In genomic region chr12:53967451-53968059, GRCh38 we compare ENCODE assay signal across 24 cellular contexts. TPM values are rescaled to one million over a fixed set of nuclear protein-coding genes. Genes with fewer than 3 reads are reported as not detected.
DNase-seq lines count a peak whose midpoint lies in the region; ATAC-seq, FAIRE-seq and TF ChIP-seq lines count a peak whose summit lies in the region.
"Had no signal": no experiment of that assay in that cellular context is flagged by ENCODE, and none has a peak within 500 bp of the region (broad histone marks: within the 10 kb centered on the region; RNA-seq: fewer than 3 reads in every experiment).

No MANE protein-coding gene starts in this region.

- H3K36me3 ChIP-seq in BJ (ENCODE audit: control insufficient read depth, insufficient read depth, low read length): no peaks in the 10 kb centered on the region
- H3K36me3 ChIP-seq: cardiac muscle cell, gastroesophageal sphincter had no signal

- peaks cover 4% of the 10 kb centered on the region for H3K4me1 ChIP-seq in foreskin keratinocyte

- H3K27ac Mint-ChIP-seq in IgD-negative memory B cell: peak overlapping the region; percentile 39 to 87 (median 40)
- no peak overlapping the region for H3K27ac Mint-ChIP-seq in activated naive CD8-positive, alpha-beta T cell treated with anti-CD3 and anti-CD28 coated beads for 36 hours
- H3K27ac Mint-ChIP-seq: activated CD4-positive, alpha-beta T cell treated with anti-CD3 and anti-CD28 coated beads for 36 hours; stimulated activated effector memory CD8-positive, alpha-beta T cell treated with anti-CD3 and anti-CD28 coated beads, Interleukin-12 subunit alpha, Interleukin-12 subunit beta, amount 100 ng/mL, for 72 hours had no signal

- H3K4me3 Mint-ChIP-seq in IgD-negative memory B cell: peak overlapping the region in 2 of 4 donors; percentile 54 to 72
- H3K4me3 Mint-ChIP-seq in activated naive CD8-positive, alpha-beta T cell treated with anti-CD3 and anti-CD28 coated beads for 36 hours: no peak overlapping the region
- H3K4me3 Mint-ChIP-seq: activated CD4-positive, alpha-beta T cell treated with anti-CD3 and anti-CD28 coated beads for 36 hours had no signal

- DNase-seq in BJ (ENCODE audit: low read depth) (no peak), foreskin keratinocyte (no peak), sciatic nerve (ENCODE audit: low spot score) (no peak), GM12892 (ENCODE audit: insufficient read length) (no peak)
- DNase-seq in activated naive CD8-positive, alpha-beta T cell treated with anti-CD3 and anti-CD28 coated beads for 36 hours: no peak
- DNase-seq: activated CD4-positive, alpha-beta T cell treated with anti-CD3 and anti-CD28 coated beads for 36 hours; activated effector memory CD4-positive, alpha-beta T cell treated with Interleukin-2 at 50 U/mL for 16 hours; COR-L47; dermis blood vessel endothelial cell; GM23248; mucosa of descending colon; NCI-H1930; NCI-H345; nucleus accumbens; SW 1271; testis had no signal

- H3K27me3 Mint-ChIP-seq in IgD-negative memory B cell: peaks cover 95% of the 10 kb centered on the region
- peaks cover 100% of the 10 kb centered on the region for H3K27me3 Mint-ChIP-seq in activated naive CD8-positive, alpha-beta T cell treated with anti-CD3 and anti-CD28 coated beads for 36 hours

- peak overlapping the region; percentile 63 for H3K27ac ChIP-seq in foreskin keratinocyte
- H3K27ac ChIP-seq: cardiac muscle cell, gastroesophageal sphincter, GM23248, testis had no signal

- H3K9me3 Mint-ChIP-seq in IgD-negative memory B cell: peaks cover 0 to 9% (median 0%) of the 10 kb centered on the region in 3 donors
- no peaks in the 10 kb centered on the region for H3K9me3 Mint-ChIP-seq in activated naive CD8-positive, alpha-beta T cell treated with anti-CD3 and anti-CD28 coated beads for 36 hours
- H3K9me3 Mint-ChIP-seq: stimulated activated effector memory CD8-positive, alpha-beta T cell treated with anti-CD3 and anti-CD28 coated beads, Interleukin-12 subunit alpha, Interleukin-12 subunit beta, amount 100 ng/mL, for 72 hours had no signal

- no peak for FAIRE-seq in GM12892 (lab: Jason Lieb, UNC)
- FAIRE-seq: RCC 7860, TTC549 had no signal

- peaks cover 2% of the 10 kb centered on the region for H3K36me3 Mint-ChIP-seq in IgD-negative memory B cell
- peaks cover 5% of the 10 kb centered on the region for H3K36me3 Mint-ChIP-seq in activated naive CD8-positive, alpha-beta T cell treated with anti-CD3 and anti-CD28 coated beads for 36 hours

- H3K4me1 Mint-ChIP-seq in IgD-negative memory B cell: peaks cover 10 to 29% (median 12%) of the 10 kb centered on the region in 3 donors
- peaks cover 22% of the 10 kb centered on the region for H3K4me1 Mint-ChIP-seq in activated naive CD8-positive, alpha-beta T cell treated with anti-CD3 and anti-CD28 coated beads for 36 hours

- CTCF ChIA-PET in BJ (lab: Yijun Ruan, JAX): interaction anchor here (1.3 to 1.7 kb wide), 4 partner anchors 18 to 222 kb away, joined by 3 to 6 read pairs (median 4); partner anchors contain the start of genes HOXC10 and HOXC13

- H3K27me3 ChIP-seq in BJ (ENCODE audit: control insufficient read depth, insufficient read depth, low read length) (no peaks in the 10 kb centered on the region), foreskin keratinocyte (no peaks in the 10 kb centered on the region)
- H3K27me3 ChIP-seq: testis had no signal

- intact Hi-C loops in sciatic nerve (cut with DNase I): loop anchor here (1.0 kb wide), 1 partner anchor 33 kb away; no protein-coding TSS in a partner anchor

- H3K4me3 ChIP-seq in BJ (ENCODE audit: low read depth, low read length): peak overlapping the region; percentile 78
- H3K4me3 ChIP-seq: cardiac muscle cell, gastroesophageal sphincter, GM23248, mucosa of descending colon had no signal

- no peak for TF ChIP-seq POLR2A in GM12892 (IDR thresholded peaks at IDR 0.05; ENCODE audit: low read depth, low read length)

- POLR2A ChIA-PET in BJ (lab: Charles Lee): no interaction called here

- ATAC-seq in foreskin keratinocyte (no peak), sciatic nerve (peak; percentile 22), GM21737 (IDR thresholded peaks at IDR 0.05; ENCODE audit: unreplicated experiment) (no peak)
- ATAC-seq: activated CD4-positive, alpha-beta T cell treated with anti-CD3 and anti-CD28 coated beads for 36 hours; gastroesophageal sphincter; left lobe of liver; mucosa of descending colon; stimulated activated effector memory CD8-positive, alpha-beta T cell treated with anti-CD3 and anti-CD28 coated beads, Interleukin-12 subunit alpha, Interleukin-12 subunit beta, amount 100 ng/mL, for 72 hours had no signal

- TF ChIP-seq CTCF in BJ (IDR thresholded peaks at IDR 0.05; ENCODE audit: insufficient read depth, low read depth, low read length): 0 out of 2 replicates have a peak, but pooled peaks have one; percentile 9
- no peak for TF ChIP-seq CTCF in foreskin keratinocyte (conservative IDR thresholded peaks at IDR 0.05)

RNA-seq across cellular contexts. Expression of gene HOXC11, which starts 5.4 kb away (rescaled TPM):
- 3.2 and 4.9 TPM in 2 replicates for polyA plus RNA-seq in BJ (2011; rRNA removed)
- polyA minus RNA-seq in BJ (2011; rRNA and poly(A)+ RNA removed): 2.7 and 2.9 TPM in 2 replicates
- not detected for polyA plus RNA-seq in IgD-negative memory B cell
- total RNA-seq in foreskin keratinocyte: 4.9 and 6.3 TPM in 2 replicates
- polyA plus RNA-seq in foreskin keratinocyte: 5.5 and 6.4 TPM in 2 replicates
- 1.2 TPM for total RNA-seq in sciatic nerve
- polyA plus RNA-seq in GM12892 (2012; ENCODE audit: missing spikeins): 0.13 TPM
- not detected for total RNA-seq in activated naive CD8-positive, alpha-beta T cell treated with anti-CD3 and anti-CD28 coated beads for 36 hours
- total RNA-seq: activated CD4-positive, alpha-beta T cell treated with anti-CD3 and anti-CD28 coated beads for 36 hours; cardiac muscle cell; dermis blood vessel endothelial cell; gastroesophageal sphincter; GM23248; left lobe of liver; mucosa of descending colon had no signal
- polyA plus RNA-seq: cardiac muscle cell, GM23248 had no signal

RNA-seq across cellular contexts. Expression of gene HOTAIR, which starts 7.2 kb away (rescaled TPM):
- 11.4 and 18.9 TPM in 2 replicates for polyA plus RNA-seq in BJ (2011; rRNA removed)
- polyA minus RNA-seq in BJ (2011; rRNA and poly(A)+ RNA removed): 1.2 and 1.5 TPM in 2 replicates
- not detected for polyA plus RNA-seq in IgD-negative memory B cell
- 6.9 and 11.3 TPM in 2 replicates for total RNA-seq in foreskin keratinocyte
- 4.8 and 7.8 TPM in 2 replicates for polyA plus RNA-seq in foreskin keratinocyte
- total RNA-seq in sciatic nerve: 4.0 TPM
- not detected for polyA plus RNA-seq in GM12892 (2012; ENCODE audit: missing spikeins)
- not detected for total RNA-seq in activated naive CD8-positive, alpha-beta T cell treated with anti-CD3 and anti-CD28 coated beads for 36 hours
- total RNA-seq: activated CD4-positive, alpha-beta T cell treated with anti-CD3 and anti-CD28 coated beads for 36 hours; cardiac muscle cell; dermis blood vessel endothelial cell; GM23248; left lobe of liver; mucosa of descending colon had no signal
- polyA plus RNA-seq: cardiac muscle cell, GM23248 had no signal

RNA-seq across cellular contexts. Expression of gene HOXC12, which starts 12.9 kb away (rescaled TPM):
- polyA plus RNA-seq in BJ (2011; rRNA removed) (0.05 and 0.06 TPM in 2 replicates), IgD-negative memory B cell (not detected), foreskin keratinocyte (2.4 and 4.8 TPM in 2 replicates)
- polyA minus RNA-seq in BJ (2011; rRNA and poly(A)+ RNA removed): 0.09 and 0.10 TPM in 2 replicates
- total RNA-seq in foreskin keratinocyte (2.3 and 4.4 TPM in 2 replicates), sciatic nerve (0.22 TPM)
- not detected for polyA plus RNA-seq in GM12892 (2012; ENCODE audit: missing spikeins)
- total RNA-seq in activated naive CD8-positive, alpha-beta T cell treated with anti-CD3 and anti-CD28 coated beads for 36 hours: not detected
- total RNA-seq: activated CD4-positive, alpha-beta T cell treated with anti-CD3 and anti-CD28 coated beads for 36 hours; cardiac muscle cell; dermis blood vessel endothelial cell; gastroesophageal sphincter; GM23248; left lobe of liver; mucosa of descending colon had no signal
- polyA plus RNA-seq: cardiac muscle cell, GM23248 had no signal

RNA-seq across cellular contexts. Expression of gene HOXC10, which starts 17.4 kb away (rescaled TPM):
- 13.9 and 14.9 TPM in 2 replicates for polyA plus RNA-seq in BJ (2011; rRNA removed)
- polyA minus RNA-seq in BJ (2011; rRNA and poly(A)+ RNA removed): 5.2 and 10.6 TPM in 2 replicates
- polyA plus RNA-seq in IgD-negative memory B cell: not detected
- 19.6 and 23.0 TPM in 2 replicates for total RNA-seq in foreskin keratinocyte
- polyA plus RNA-seq in foreskin keratinocyte: 31.8 and 32.0 TPM in 2 replicates
- 17.2 TPM for total RNA-seq in sciatic nerve
- polyA plus RNA-seq in GM12892 (2012; ENCODE audit: missing spikeins): not detected
- total RNA-seq in activated naive CD8-positive, alpha-beta T cell treated with anti-CD3 and anti-CD28 coated beads for 36 hours: not detected
- total RNA-seq: activated CD4-positive, alpha-beta T cell treated with anti-CD3 and anti-CD28 coated beads for 36 hours; cardiac muscle cell; gastroesophageal sphincter; GM23248; mucosa of descending colon had no signal
- polyA plus RNA-seq: cardiac muscle cell, GM23248 had no signal

RNA-seq across cellular contexts. Expression of gene HOXC13, which starts 28.9 kb away (rescaled TPM):
- polyA plus RNA-seq in BJ (2011; rRNA removed): 1.0 and 1.1 TPM in 2 replicates
- 0.62 and 0.77 TPM in 2 replicates for polyA minus RNA-seq in BJ (2011; rRNA and poly(A)+ RNA removed)
- not detected for polyA plus RNA-seq in IgD-negative memory B cell
- 4.9 and 5.0 TPM in 2 replicates for total RNA-seq in foreskin keratinocyte
- polyA plus RNA-seq in foreskin keratinocyte: 5.7 and 7.1 TPM in 2 replicates
- total RNA-seq in sciatic nerve: 0.22 TPM
- polyA plus RNA-seq in GM12892 (2012; ENCODE audit: missing spikeins): not detected
- not detected for total RNA-seq in activated naive CD8-positive, alpha-beta T cell treated with anti-CD3 and anti-CD28 coated beads for 36 hours
- total RNA-seq: activated CD4-positive, alpha-beta T cell treated with anti-CD3 and anti-CD28 coated beads for 36 hours; cardiac muscle cell; dermis blood vessel endothelial cell; gastroesophageal sphincter; GM23248; left lobe of liver; mucosa of descending colon had no signal
- polyA plus RNA-seq: cardiac muscle cell, GM23248 had no signal
